Comparison of ENCODE assay signal across 8 cellular contexts in genomic region chr20:16575390-16576140, GRCh38. TPM values are rescaled to one million over a fixed set of nuclear protein-coding genes. Genes with fewer than 3 reads are reported as not detected.
DNase-seq lines count a peak whose midpoint lies in the region; ATAC-seq, FAIRE-seq and TF ChIP-seq lines count a peak whose summit lies in the region.

No MANE protein-coding gene starts in this region.

- DNase-seq in AG04449 (ENCODE audit: low read depth, low spot score) (no peak), HFFc6 (no peak), K562 (ENCODE audit: extremely low read depth in 1 of 4, low spot score in 3 of 4) (peak in 1 of 4 experiments; percentile 13), lung (ENCODE audit: low spot score) (no peak), NCI-H510A (lab: John Stamatoyannopoulos, UW) (no peak)

- TF ChIP-seq POLR2A in K562 (conservative IDR thresholded peaks at IDR 0.05) = no peak

- peaks cover 17% of the 10 kb centered on the region; the same call in 1 of the 2 replicates for H3K9me3 Mint-ChIP-seq in HFFc6

- POLR2A ChIA-PET in AG04449 (lab: Yijun Ruan, JAX) = interaction anchor here (0.6 kb wide), 1 partner anchor 109 kb away, joined by 3 read pairs; no protein-coding TSS in a partner anchor
- POLR2A ChIA-PET in K562 (lab: Yijun Ruan, JAX) = interaction anchor here (0.9 to 1.1 kb wide), 3 partner anchors 15 to 27 kb away, joined by 3 to 5 read pairs (median 4); no protein-coding TSS in a partner anchor

- no peak for TF ChIP-seq EP300 in K562 (IDR thresholded peaks at IDR 0.05; ENCODE audit: low read length)

- peaks cover 25% of the 10 kb centered on the region for H3K79me2 ChIP-seq in K562 (ENCODE audit: control insufficient read depth, insufficient read depth, low read length)

- H3K9ac ChIP-seq in K562 (ENCODE audit: insufficient read depth in 1 of 2, low read depth in 2 of 2, low read length in 2 of 2) = peak overlapping the region; percentile 31 to 66; a peak in 3 of 4 replicates

- TF ChIP-seq RAD21 in K562 (CRISPR knock-in tag; conservative IDR thresholded peaks at IDR 0.05 in 1 of 2, IDR thresholded peaks at IDR 0.05 in 1 of 2) = no peak

- no peaks in the 10 kb centered on the region for H4K20me1 ChIP-seq in K562 (replicated peaks; ENCODE audit: control insufficient read depth, insufficient read depth, low read length)

- peak overlapping the region; percentile 81 for H3K4me2 ChIP-seq in K562 (ENCODE audit: insufficient read depth, low read length)

- H3K9me1 ChIP-seq in K562 (ENCODE audit: control insufficient read depth, insufficient read depth, low read length) = no peaks in the 10 kb centered on the region

- no peaks in the 10 kb centered on the region for H3K27me3 ChIP-seq in K562 (ENCODE audit: control insufficient read depth in 2 of 2, insufficient read depth in 2 of 2, low read length in 2 of 2)
- no peaks in the 10 kb centered on the region for H3K27me3 ChIP-seq in lung (ENCODE audit: control insufficient read depth, insufficient read depth)

- peak overlapping the region; percentile 71 for H3K4me3 Mint-ChIP-seq in HFFc6

- H3K4me1 Mint-ChIP-seq in HFFc6 (ENCODE audit: low read depth) = peaks cover 5% of the 10 kb centered on the region; the same call in 1 of the 2 replicates

- no peaks in the 10 kb centered on the region for H3K36me3 Mint-ChIP-seq in HFFc6 (ENCODE audit: low read depth)

- BruUV-seq in K562 (replicated peaks; lab: Mats Ljungman, UMichigan) = no TSS peak

- H3K4me3 ChIP-seq in AG04449 (ENCODE audit: low read depth, low read length) (peak overlapping the region; percentile 65), K562 (peak overlapping the region; percentile 75), lung (peak overlapping the region; percentile 42), urinary bladder (ENCODE audit: low read depth, low read length) (peak overlapping the region; percentile 51)

- H3K27ac Mint-ChIP-seq in HFFc6 = no peak overlapping the region

- no peaks in the 10 kb centered on the region for H3K9me3 ChIP-seq in K562 (replicated peaks; ENCODE audit: control insufficient read depth, insufficient read depth, low read depth, low read length)
- no peaks in the 10 kb centered on the region for H3K9me3 ChIP-seq in lung (ENCODE audit: control insufficient read depth in 2 of 2, insufficient read depth in 1 of 2, low read length in 1 of 2)

- H3K27ac ChIP-seq in K562 (ENCODE audit: extremely low read depth, low read depth, low read length) (peak overlapping the region; percentile 77), lung (ENCODE audit: low read depth in 1 of 2, low read length in 1 of 2) (peak overlapping the region; percentile 21 to 50), urinary bladder (ENCODE audit: low read depth) (no peak overlapping the region)

- FAIRE-seq in K562 (lab: Jason Lieb, UNC) = peak; percentile 54

- 7% methylated on average over 16 of the region's 18 CpGs for WGBS in K562 (ENCODE audit: insufficient coverage, low coverage, missing lambda C conversion rate)
- 34 to 41% methylated on average over 18 of the region's 18 CpGs for WGBS in lung, 2 donors
- 30% methylated on average over 18 of the region's 18 CpGs for WGBS in urinary bladder

- in situ Hi-C loops in K562 (cut with MboI) = no loop called here

- no peaks in the 10 kb centered on the region for H3K27me3 Mint-ChIP-seq in HFFc6 (ENCODE audit: insufficient read depth)

- H2AFZ ChIP-seq in K562 (ENCODE audit: low read depth, low read length) = peak overlapping the region; percentile 88

- H3K36me3 ChIP-seq in K562 (ENCODE audit: control insufficient read depth, insufficient read depth, low read length) (no peaks in the 10 kb centered on the region; the same call in 2 of the 3 replicates), lung (ENCODE audit: control insufficient read depth in 2 of 2, insufficient read depth in 2 of 2, low read length in 2 of 2) (no peaks in the 10 kb centered on the region), urinary bladder (ENCODE audit: insufficient read depth) (no peaks in the 10 kb centered on the region)

- peaks cover 0 to 16% of the 10 kb centered on the region in 2 experiments; a peak in 3 of 5 replicates for H3K4me1 ChIP-seq in K562 (replicated peaks in 1 of 2; ENCODE audit: control insufficient read depth in 2 of 2, insufficient read depth in 2 of 2, low read length in 2 of 2)
- H3K4me1 ChIP-seq in lung (ENCODE audit: control insufficient read depth in 2 of 2, insufficient read depth in 2 of 2, low read length in 2 of 2) = peaks cover 0 to 8% of the 10 kb centered on the region in 2 donors
- no peaks in the 10 kb centered on the region for H3K4me1 ChIP-seq in urinary bladder (ENCODE audit: insufficient read depth)

- intact Hi-C loops in K562 (cut with micrococcal nuclease) = no loop called here

- ATAC-seq in K562 = 0 out of 3 replicates have a peak, but pooled peaks have one; percentile 2
- no peak for ATAC-seq in lung (ENCODE audit: insufficient read depth, low FRiP score)
- ATAC-seq in GM21367 (IDR thresholded peaks at IDR 0.05; ENCODE audit: unreplicated experiment) = no peak
- no peak for ATAC-seq in GM18909 (IDR thresholded peaks at IDR 0.05; ENCODE audit: poor library complexity, unreplicated experiment)

- no peak for TF ChIP-seq CTCF in AG04449 (IDR thresholded peaks at IDR 0.05; ENCODE audit: insufficient read depth, low read length, missing control alignments)
- TF ChIP-seq CTCF in HFFc6 (IDR thresholded peaks at IDR 0.05) = no peak
- TF ChIP-seq CTCF in K562 (IDR thresholded peaks at IDR 0.05 in 2 of 3, conservative IDR thresholded peaks at IDR 0.05 in 1 of 3; ENCODE audit: insufficient read depth in 2 of 3, low read depth in 1 of 3, low read length in 3 of 3) = no peak
- TF ChIP-seq CTCF in lung (IDR thresholded peaks at IDR 0.05; ENCODE audit: control extremely low read depth, extremely low read depth) = no peak

- CTCF ChIA-PET in AG04449 (lab: Yijun Ruan, JAX) = interaction anchor here (1.0 to 1.9 kb wide), 2 partner anchors 9 to 42 kb away, joined by 3 to 5 read pairs; no protein-coding TSS in a partner anchor
- CTCF ChIA-PET in K562 (lab: Yijun Ruan, JAX; ENCODE audit: low intra/inter-chr PET ratio) = no interaction called here

TF ChIP-seq in K562, 482 proteins besides CTCF, POLR2A, EP300 and RAD21 (continues in another document):
- no peak for TF ChIP-seq ZBTB9 (CRISPR knock-in tag; IDR thresholded peaks at IDR 0.05)

RNA-seq across cellular contexts. Expression of gene KIF16B, which starts 2.3 kb away (rescaled TPM):
- total RNA-seq in HFFc6 (2021; fragmentation: NEBNext Ultra II Directional; extraction: Animal tissue kit (Norgen Biotek cat#: 25700)) = 1 to 10 TPM in 4 of 6 experiments, under 1 TPM in 2; 0.31 to 3.4 (median 3.2) TPM
- total RNA-seq in K562 (2011; cell fraction: chromatin; rRNA removed; ENCODE audit: low replicate concordance) = 10.0 and 28.8 TPM in 2 replicates
- 6.0 and 7.5 TPM in 2 replicates for total RNA-seq in K562 (2011; cell fraction: nucleolus; rRNA removed)
- 7.9 and 10.0 TPM in 2 replicates for total RNA-seq in K562 (2011; cell fraction: nucleoplasm; rRNA removed)
- 8.0 and 10.6 TPM in 2 replicates for total RNA-seq in K562 (2014; rRNA removed)
- 8.5 and 8.9 TPM in 2 replicates for total RNA-seq in K562 (2014; rRNA removed; fragmentation: Illumina TruSeq; extraction: Trizol)
- total RNA-seq in K562 (2015; rRNA removed; fragmentation: Illumina TruSeq; extraction: Trizol) = 9.0 and 9.1 TPM in 2 replicates
- total RNA-seq in K562 (2021) = 7.2 and 7.4 TPM in 2 replicates
- polyA plus RNA-seq in K562 (2011; rRNA removed) = 6.0 and 8.7 TPM in 2 replicates
- 3.4 and 3.9 TPM in 2 replicates for polyA plus RNA-seq in K562 (2011; cell fraction: cytosol; rRNA removed)
- polyA plus RNA-seq in K562 (2011; cell fraction: nucleus; rRNA removed) = 5.5 and 6.2 TPM in 2 replicates
- polyA plus RNA-seq in K562 (2012) = 5.0 and 5.1 TPM in 2 replicates
- polyA plus RNA-seq in K562 (2014; fragmentation: Illumina TruSeq; extraction: Trizol) = 7.2 and 8.9 TPM in 2 replicates
- 1 to 10 TPM in 1 of 2 experiments, under 1 TPM in 1; 1.00 to 1.1 TPM for polyA plus RNA-seq in K562 (2014; fragmentation: Nextera tagmentation; extraction: Ambion mirVana)
- polyA plus RNA-seq in K562 (2014; rRNA removed) = 5.7 and 6.8 TPM in 2 replicates
- 15.8 and 16.1 TPM in 2 replicates for polyA minus RNA-seq in K562 (2011; rRNA and poly(A)+ RNA removed)
- 6.1 and 6.5 TPM in 2 replicates for polyA minus RNA-seq in K562 (2011; cell fraction: cytosol; rRNA and poly(A)+ RNA removed)
- polyA minus RNA-seq in K562 (2011; cell fraction: nucleus; rRNA and poly(A)+ RNA removed) = 9.4 and 16.0 TPM in 2 replicates
- total RNA-seq in lung = 10 to 100 TPM; 11.9 to 20.3 TPM
- polyA plus RNA-seq in lung = 1 to 10 TPM; 5.9 to 7.3 TPM
- 23.6 TPM for total RNA-seq in urinary bladder
- polyA plus RNA-seq in urinary bladder = 9.8 TPM
